ENCODE assay signal across 1 cellular context in the genomic region with DNA sequence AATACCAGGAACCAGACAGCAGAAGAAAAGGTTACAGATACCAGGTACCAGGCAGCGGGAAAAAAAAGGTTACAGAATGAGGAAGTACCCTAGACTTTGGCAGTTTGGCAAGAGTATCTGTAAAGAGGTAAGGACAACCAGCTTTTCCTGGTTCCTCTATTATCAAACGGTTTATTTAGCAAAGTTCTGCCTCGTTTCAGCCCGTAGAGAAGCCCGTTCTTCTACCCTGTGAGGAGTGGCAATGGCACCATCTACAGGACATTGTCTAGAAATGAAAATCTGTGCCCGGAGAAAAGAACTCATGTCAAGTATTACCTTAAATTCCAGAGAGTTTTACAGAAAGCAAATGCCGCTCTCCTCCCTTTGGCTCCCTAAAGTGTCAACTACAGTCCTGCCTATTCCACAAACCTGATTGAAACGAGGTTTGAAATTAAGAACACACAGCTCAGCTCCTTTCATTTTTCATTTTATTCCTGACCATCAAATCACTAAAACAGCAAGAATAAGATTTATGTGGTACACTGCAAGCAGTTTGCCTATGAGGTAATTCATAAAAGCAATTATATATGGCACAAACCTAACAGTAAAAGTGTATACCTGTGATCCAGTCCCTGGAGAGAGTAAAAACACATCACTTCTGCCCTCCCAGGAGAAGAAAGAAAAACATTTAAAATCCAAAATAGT.
TF ChIP-seq lines count a peak whose summit lies in the region.

No MANE protein-coding gene starts in this region.

TF ChIP-seq in H1, 55 proteins besides CTCF, POLR2A, EP300 and RAD21:
- TF ChIP-seq ZNF274 (IDR thresholded peaks at IDR 0.05; ENCODE audit: borderline replicate concordance, extremely low read depth, low read length) (no peak), GABPA (IDR thresholded peaks at IDR 0.05; ENCODE audit: borderline replicate concordance, insufficient read depth, low read length) (no peak), CHD2 (IDR thresholded peaks at IDR 0.05; ENCODE audit: low read length) (no peak), BRCA1 (IDR thresholded peaks at IDR 0.05; ENCODE audit: low read depth, low read length) (no peak), BCL11A (IDR thresholded peaks at IDR 0.05; ENCODE audit: low read depth in 2 of 2, low read length in 2 of 2) (no peak), ASH2L (IDR thresholded peaks at IDR 0.05; ENCODE audit: low read length) (no peak), SAP30 (IDR thresholded peaks at IDR 0.05; ENCODE audit: insufficient read depth, insufficient replicate concordance, low read length) (no peak), E2F6 (IDR thresholded peaks at IDR 0.05) (no peak), KDM4A (IDR thresholded peaks at IDR 0.05; ENCODE audit: low read depth, low read length, severe bottlenecking) (no peak), ATF3 (IDR thresholded peaks at IDR 0.05; ENCODE audit: insufficient read depth, low read depth, low read length) (no peak), SUZ12 (IDR thresholded peaks at IDR 0.05; ENCODE audit: low read length) (no peak), SP4 (IDR thresholded peaks at IDR 0.05; ENCODE audit: low read length) (no peak), TEAD4 (IDR thresholded peaks at IDR 0.05; ENCODE audit: low read depth, low read length) (no peak), JUN (IDR thresholded peaks at IDR 0.05; ENCODE audit: low read depth, low read length) (no peak)
- TF ChIP-seq, protein P1, sequence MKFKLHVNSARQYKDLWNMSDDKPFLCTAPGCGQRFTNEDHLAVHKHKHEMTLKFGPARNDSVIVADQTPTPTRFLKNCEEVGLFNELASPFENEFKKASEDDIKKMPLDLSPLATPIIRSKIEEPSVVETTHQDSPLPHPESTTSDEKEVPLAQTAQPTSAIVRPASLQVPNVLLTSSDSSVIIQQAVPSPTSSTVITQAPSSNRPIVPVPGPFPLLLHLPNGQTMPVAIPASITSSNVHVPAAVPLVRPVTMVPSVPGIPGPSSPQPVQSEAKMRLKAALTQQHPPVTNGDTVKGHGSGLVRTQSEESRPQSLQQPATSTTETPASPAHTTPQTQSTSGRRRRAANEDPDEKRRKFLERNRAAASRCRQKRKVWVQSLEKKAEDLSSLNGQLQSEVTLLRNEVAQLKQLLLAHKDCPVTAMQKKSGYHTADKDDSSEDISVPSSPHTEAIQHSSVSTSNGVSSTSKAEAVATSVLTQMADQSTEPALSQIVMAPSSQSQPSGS (IDR thresholded peaks at IDR 0.05; ENCODE audit: low read length): no peak
